8 cellular contexts compared by ENCODE assay signal in the genomic region with DNA sequence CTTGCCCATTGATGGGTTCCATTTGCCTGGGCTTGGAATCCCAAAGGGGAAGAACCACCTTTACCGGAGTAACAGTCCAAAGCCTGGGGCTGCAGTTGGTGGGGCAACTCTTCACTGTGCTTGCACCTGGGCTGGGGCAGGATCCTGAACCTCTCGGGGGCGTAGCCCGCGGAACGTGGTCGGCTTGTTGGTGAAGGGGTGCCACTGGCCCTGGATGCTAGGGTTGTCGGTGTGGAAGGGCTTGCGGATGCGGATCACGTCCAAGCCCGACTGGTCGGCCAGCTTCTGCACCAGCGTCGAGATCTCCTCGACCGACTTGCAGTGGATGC. TPM values are rescaled to one million over a fixed set of nuclear protein-coding genes. Genes with fewer than 3 reads are reported as not detected.
A peak's percentile ranks its signal among the peaks of the same experiment; 100 is the strongest.
DNase-seq lines count a peak whose midpoint lies in the region; ATAC-seq, FAIRE-seq and TF ChIP-seq lines count a peak whose summit lies in the region.

No MANE protein-coding gene starts in this region.

- no peak for ATAC-seq in GM19328 (IDR thresholded peaks at IDR 0.05; ENCODE audit: unreplicated experiment)

- WGBS in esophagus muscularis mucosa = 48% methylated on average over 8 of the region's 17 CpGs

- TF ChIP-seq POLR2A in esophagus muscularis mucosa (IDR thresholded peaks at IDR 0.05; ENCODE audit: low read depth) = no peak

- peak overlapping the region; percentile 88 for H3K27ac ChIP-seq in RWPE1
- peak overlapping the region; percentile 77 to 86 (median 82) for H3K27ac ChIP-seq in esophagus muscularis mucosa (replicated peaks in 1 of 4)
- peak overlapping the region; percentile 81 for H3K27ac ChIP-seq in parathyroid adenoma

- POLR2A ChIA-PET in RWPE1 (lab: Yijun Ruan, JAX; ENCODE audit: low non-redundant PET) = no interaction called here

- H3K9ac ChIP-seq in ES-I3 (ENCODE audit: low read depth, low read length) (peak overlapping the region; percentile 100), parathyroid adenoma (peak overlapping the region; percentile 68)

- H2AFZ ChIP-seq in parathyroid adenoma = peak overlapping the region; percentile 97

- intact Hi-C loops in esophagus muscularis mucosa (cut with DNase I) = loop anchor here (5.0 kb wide), 1 partner anchor 41 kb away; no protein-coding TSS in a partner anchor

- TF ChIP-seq EP300 in esophagus muscularis mucosa (IDR thresholded peaks at IDR 0.05) = no peak

- TF ChIP-seq CTCF in RWPE1 (conservative IDR thresholded peaks at IDR 0.05; ENCODE audit: low read depth) (no peak), esophagus muscularis mucosa (IDR thresholded peaks at IDR 0.05) (no peak), parathyroid adenoma (IDR thresholded peaks at IDR 0.05) (no peak)

- peaks cover 20% of the 10 kb centered on the region for H3K79me2 ChIP-seq in parathyroid adenoma

- no peak for FAIRE-seq in frontal cortex (lab: Jason Lieb, UNC)

- DNase-seq in RWPE1 (ENCODE audit: low spot score) (no peak), esophagus muscularis mucosa (ENCODE audit: extremely low spot score) (no peak), frontal cortex (ENCODE audit: low spot score in 2 of 2) (no peak), NCI-H1694 (lab: John Stamatoyannopoulos, UW) (no peak), midbrain (lab: John Stamatoyannopoulos, UW) (no peak)

- CTCF ChIA-PET in RWPE1 (lab: Yijun Ruan, JAX) = interaction anchor here (0.9 to 1.8 kb wide), 4 partner anchors 11 to 102 kb away, joined by 3 to 7 read pairs (median 6); a partner anchor contains a TSS

- peak overlapping the region; percentile 93 for H3K4me2 ChIP-seq in parathyroid adenoma (ENCODE audit: low read length)

- H3K36me3 ChIP-seq in ES-I3 (ENCODE audit: insufficient read depth, low read length) = peaks cover 20% of the 10 kb centered on the region
- H3K36me3 ChIP-seq in esophagus muscularis mucosa = peaks cover 9 to 68% (median 59%) of the 10 kb centered on the region in 4 donors
- no peaks in the 10 kb centered on the region for H3K36me3 ChIP-seq in parathyroid adenoma (ENCODE audit: control insufficient read depth, insufficient read depth, low read length)

- H3K4me3 ChIP-seq in esophagus muscularis mucosa (peak overlapping the region; percentile 76 to 92 (median 90)), parathyroid adenoma (ENCODE audit: low read depth, low read length) (peak overlapping the region; percentile 94)

- no peaks in the 10 kb centered on the region for H3K9me3 ChIP-seq in ES-I3 (ENCODE audit: control insufficient read depth, insufficient read depth, low read length)
- H3K9me3 ChIP-seq in esophagus muscularis mucosa = no peaks in the 10 kb centered on the region
- H3K9me3 ChIP-seq in parathyroid adenoma (ENCODE audit: control insufficient read depth, low read length) = no peaks in the 10 kb centered on the region

- no peaks in the 10 kb centered on the region for H3K27me3 ChIP-seq in esophagus muscularis mucosa
- no peaks in the 10 kb centered on the region for H3K27me3 ChIP-seq in parathyroid adenoma (ENCODE audit: control insufficient read depth, insufficient read depth, low read length)

- H3K4me1 ChIP-seq in ES-I3 (ENCODE audit: insufficient read depth, low read length) (peaks cover 5% of the 10 kb centered on the region; the same call in 1 of the 2 replicates), esophagus muscularis mucosa (peaks cover 22 to 51% (median 38%) of the 10 kb centered on the region in 4 donors), parathyroid adenoma (peaks cover 6% of the 10 kb centered on the region)

RNA-seq across cellular contexts. Expression of a gene that starts 0.7 kb away (rescaled TPM):
- total RNA-seq in esophagus muscularis mucosa = 10 to 100 TPM; 54.4 to 98.8 (median 82.4) TPM
- total RNA-seq in frontal cortex = 35.5 TPM

RNA-seq across cellular contexts. Expression of a gene that starts 0.8 kb away (rescaled TPM):
- total RNA-seq in esophagus muscularis mucosa (10 to 100 TPM in 2 of 4 donors, 1 to 10 TPM in 2; 3.7 to 11.1 (median 9.0) TPM), frontal cortex (6.5 TPM)

RNA-seq across cellular contexts. Expression of a gene that starts 13.0 kb away (rescaled TPM):
- 100 to 1,000 TPM in 3 of 4 donors, 10 to 100 TPM in 1; 90.5 to 209 (median 162) TPM for total RNA-seq in esophagus muscularis mucosa
- 15.5 TPM for total RNA-seq in frontal cortex

RNA-seq across cellular contexts. Expression of a gene that starts 17.3 kb away (rescaled TPM):
- total RNA-seq in esophagus muscularis mucosa (1 to 10 TPM in 3 of 4 donors, under 1 TPM in 1; 0.66 to 2.5 (median 1.4) TPM), frontal cortex (6.5 TPM)

RNA-seq across cellular contexts. Expression of a gene that starts 44.3 kb away (rescaled TPM):
- total RNA-seq in esophagus muscularis mucosa (under 1 TPM; under 0.01 to 0.75 (median 0.39) TPM), frontal cortex (10.2 TPM)
